24 cellular contexts compared by ENCODE assay signal in the genomic region with DNA sequence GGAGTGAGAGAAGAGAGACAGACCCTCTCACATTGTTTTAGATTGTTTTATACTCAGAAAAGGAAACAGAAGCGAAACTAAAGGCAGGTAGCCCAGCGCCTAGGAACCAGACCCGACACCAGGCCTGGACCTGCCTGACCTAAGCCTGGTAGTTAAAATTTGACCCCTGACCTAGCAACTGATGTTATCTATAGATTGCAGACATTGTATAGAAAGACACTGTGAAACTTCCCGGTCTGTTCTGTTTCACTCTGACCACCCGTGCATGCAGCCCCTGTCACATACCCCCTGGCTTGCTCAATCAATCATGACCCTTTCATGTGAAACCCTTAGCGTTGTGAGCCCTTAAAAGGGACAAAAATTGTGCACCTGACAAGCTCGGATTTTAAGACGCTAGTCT. TPM values are rescaled to one million over a fixed set of nuclear protein-coding genes. Genes with fewer than 3 reads are reported as not detected.
"Had no signal": no experiment of that assay in that cellular context is flagged by ENCODE, and none has a peak within 500 bp of the region (broad histone marks: within the 10 kb centered on the region; RNA-seq: fewer than 3 reads in every experiment).

No MANE protein-coding gene starts in this region.

- H3K9me3 Mint-ChIP-seq: activated T-helper 17 cell treated with anti-CD3 and anti-CD28 coated beads, Interleukin-2, amount 50 U/mL, for 72 hours; stimulated activated memory B cell treated with anti-CD40 and anti-IgM and Interleukin-4, amounts not matched to agents 10 μg/mL and 1 μg/mL and 100 μg/mL, for 72 hours had no signal

- H3K27ac ChIP-seq: left lung, ovary, psoas muscle, stomach, suprapubic skin, transverse colon had no signal

- H3K36me3 Mint-ChIP-seq: immature natural killer cell; naive B cell; stimulated activated memory B cell treated with anti-CD40 and anti-IgM and Interleukin-4, amounts not matched to agents 10 μg/mL and 1 μg/mL and 100 μg/mL, for 72 hours had no signal

- H3K36me3 ChIP-seq: left lung, ovary, suprapubic skin, transverse colon had no signal

- H3K4me3 Mint-ChIP-seq: stimulated activated memory B cell treated with anti-CD40 and anti-IgM and Interleukin-4, amounts not matched to agents 10 μg/mL and 1 μg/mL and 100 μg/mL, for 72 hours had no signal

- H3K4me3 ChIP-seq: left lung, lung, ovary, psoas muscle, stomach, suprapubic skin, transverse colon had no signal

- DNase-seq: activated CD4-positive, alpha-beta T cell treated with anti-CD3 and anti-CD28 coated beads for 1 hour; activated CD4-positive, alpha-beta T cell treated with anti-CD3 and anti-CD28 coated beads, Interleukin-2, amount 50 U/mL, for 1 hour; activated naive CD4-positive, alpha-beta T cell treated with Interleukin-2 at 50 U/mL for 16 hours; activated T-cell treated with anti-CD3 and anti-CD28 coated beads, Interleukin-2, amount 50 U/mL, for 1 hour; amygdala; effector CD4-positive, alpha-beta T cell; erythroblast; foreskin fibroblast; immature natural killer cell; kidney glomerular epithelial cell; naive B cell; stimulated activated CD4-positive, alpha-beta T cell treated with anti-CD3 and anti-CD28 coated beads, Interleukin-1b, Interleukin-23, amount 100 ng/mL, for 48 hours; stomach; T-helper 9 cell; transverse colon had no signal

- H3K27me3 ChIP-seq: ovary had no signal

- H3K27ac Mint-ChIP-seq: activated T-helper 17 cell treated with anti-CD3 and anti-CD28 coated beads, Interleukin-2, amount 50 U/mL, for 72 hours; stimulated activated memory B cell treated with anti-CD40 and anti-IgM and Interleukin-4, amounts not matched to agents 10 μg/mL and 1 μg/mL and 100 μg/mL, for 72 hours had no signal

- H3K4me1 ChIP-seq: left lung, psoas muscle, suprapubic skin had no signal

- H3K9me3 ChIP-seq: left lung, ovary, psoas muscle, stomach, suprapubic skin, transverse colon had no signal

- H3K4me1 Mint-ChIP-seq: activated T-helper 17 cell treated with anti-CD3 and anti-CD28 coated beads, Interleukin-2, amount 50 U/mL, for 72 hours; naive B cell; stimulated activated memory B cell treated with anti-CD40 and anti-IgM and Interleukin-4, amounts not matched to agents 10 μg/mL and 1 μg/mL and 100 μg/mL, for 72 hours had no signal

RNA-seq across cellular contexts. Expression of a gene that starts 31.6 kb away (rescaled TPM):
- total RNA-seq: fibroblast of lung, glomerular endothelial cell had no signal
- polyA plus RNA-seq: fibroblast of lung had no signal
